Comparison of ENCODE assay signal across 8 cellular contexts in the genomic region with DNA sequence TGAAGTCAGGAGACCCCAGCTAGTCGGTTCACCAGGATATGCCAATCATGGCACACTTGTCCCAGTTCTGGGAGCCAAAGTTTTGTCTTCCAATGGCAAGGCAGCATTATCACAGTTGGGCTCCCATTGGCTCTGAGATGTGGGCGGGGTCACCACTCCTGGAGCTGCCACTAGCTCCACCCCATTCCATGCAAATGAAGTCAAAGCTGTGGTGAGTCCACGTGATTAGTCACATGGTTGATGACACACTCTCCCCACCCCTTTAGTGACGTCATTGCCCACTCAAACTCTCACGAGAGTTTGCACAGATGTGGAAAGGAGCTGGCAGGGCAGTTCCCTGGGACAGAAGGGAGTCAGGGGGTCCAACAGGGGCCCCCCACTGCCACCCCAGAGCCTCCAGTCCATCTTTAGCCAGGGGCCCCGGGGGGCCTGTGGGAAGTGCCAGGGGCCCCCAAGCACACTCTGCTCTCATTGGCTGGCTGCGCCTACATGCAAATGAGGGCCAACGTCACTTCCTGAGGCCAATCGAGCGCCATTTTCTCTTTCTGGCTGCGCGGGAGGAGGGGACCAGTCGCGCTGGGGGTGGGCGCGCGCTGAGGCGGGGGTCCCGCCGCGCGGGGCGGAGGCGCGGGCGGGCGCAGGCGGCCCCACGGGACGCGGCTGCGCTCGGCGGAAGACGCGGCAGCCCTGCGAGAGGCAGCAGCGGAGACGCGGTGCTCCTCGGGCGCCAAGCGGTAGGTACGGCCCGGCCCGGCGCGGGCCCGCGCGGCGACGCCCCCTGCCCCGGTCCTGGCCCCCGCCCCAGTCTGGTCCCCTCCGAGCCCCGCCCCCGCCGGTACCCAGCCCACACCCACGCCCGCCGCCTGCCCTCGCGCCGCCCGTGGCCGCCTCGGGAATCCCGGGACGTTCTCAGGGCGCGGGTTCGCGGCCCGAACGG. TPM values are rescaled to one million over a fixed set of nuclear protein-coding genes. Genes with fewer than 3 reads are reported as not detected.
DNase-seq lines count a peak whose midpoint lies in the region; ATAC-seq and TF ChIP-seq lines count a peak whose summit lies in the region.

A gene with protein sequence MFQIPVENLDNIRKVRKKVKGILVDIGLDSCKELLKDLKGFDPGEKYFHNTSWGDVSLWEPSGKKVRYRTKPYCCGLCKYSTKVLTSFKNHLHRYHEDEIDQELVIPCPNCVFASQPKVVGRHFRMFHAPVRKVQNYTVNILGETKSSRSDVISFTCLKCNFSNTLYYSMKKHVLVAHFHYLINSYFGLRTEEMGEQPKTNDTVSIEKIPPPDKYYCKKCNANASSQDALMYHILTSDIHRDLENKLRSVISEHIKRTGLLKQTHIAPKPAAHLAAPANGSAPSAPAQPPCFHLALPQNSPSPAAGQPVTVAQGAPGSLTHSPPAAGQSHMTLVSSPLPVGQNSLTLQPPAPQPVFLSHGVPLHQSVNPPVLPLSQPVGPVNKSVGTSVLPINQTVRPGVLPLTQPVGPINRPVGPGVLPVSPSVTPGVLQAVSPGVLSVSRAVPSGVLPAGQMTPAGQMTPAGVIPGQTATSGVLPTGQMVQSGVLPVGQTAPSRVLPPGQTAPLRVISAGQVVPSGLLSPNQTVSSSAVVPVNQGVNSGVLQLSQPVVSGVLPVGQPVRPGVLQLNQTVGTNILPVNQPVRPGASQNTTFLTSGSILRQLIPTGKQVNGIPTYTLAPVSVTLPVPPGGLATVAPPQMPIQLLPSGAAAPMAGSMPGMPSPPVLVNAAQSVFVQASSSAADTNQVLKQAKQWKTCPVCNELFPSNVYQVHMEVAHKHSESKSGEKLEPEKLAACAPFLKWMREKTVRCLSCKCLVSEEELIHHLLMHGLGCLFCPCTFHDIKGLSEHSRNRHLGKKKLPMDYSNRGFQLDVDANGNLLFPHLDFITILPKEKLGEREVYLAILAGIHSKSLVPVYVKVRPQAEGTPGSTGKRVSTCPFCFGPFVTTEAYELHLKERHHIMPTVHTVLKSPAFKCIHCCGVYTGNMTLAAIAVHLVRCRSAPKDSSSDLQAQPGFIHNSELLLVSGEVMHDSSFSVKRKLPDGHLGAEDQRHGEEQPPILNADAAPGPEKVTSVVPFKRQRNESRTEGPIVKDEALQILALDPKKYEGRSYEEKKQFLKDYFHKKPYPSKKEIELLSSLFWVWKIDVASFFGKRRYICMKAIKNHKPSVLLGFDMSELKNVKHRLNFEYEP (plus strand): TSS at position 524 of the 937 bp plus-strand sequence. CDS start 8,281 bp downstream, outside the sequence.

- peak within 1 kb of the TSS; percentile 68 for H3K4me3 Mint-ChIP-seq in Calu3 (ENCODE audit: low read depth, unreplicated experiment)

- BruUV-seq in Calu3 (replicated peaks; lab: Mats Ljungman, UMichigan) = no TSS peak
- BruUV-seq in OCI-LY7 (replicated peaks; lab: Mats Ljungman, UMichigan) = no TSS peak

- peaks cover 22% of the 10 kb centered on the region for H3K36me3 Mint-ChIP-seq in Calu3 (ENCODE audit: insufficient read depth, unreplicated experiment)

- H3K4me1 Mint-ChIP-seq in Calu3 (ENCODE audit: low read depth, unreplicated experiment) = peaks cover 23% of the 10 kb centered on the region

- H3K9me3 ChIP-seq in HUES48 (ENCODE audit: control insufficient read depth, insufficient read depth, low read length) = no peaks in the 10 kb centered on the region
- no peaks in the 10 kb centered on the region for H3K9me3 ChIP-seq in OCI-LY7 (ENCODE audit: low read length)

- H3K27ac ChIP-seq in HUES48 (ENCODE audit: low read depth, low read length) (peak within 1 kb of the TSS; percentile 96), OCI-LY7 (ENCODE audit: low read depth, low read length, poor library complexity, severe bottlenecking) (peak within 1 kb of the TSS; percentile 69)

- no peaks in the 10 kb centered on the region for H3K9me3 Mint-ChIP-seq in Calu3 (ENCODE audit: low read depth, unreplicated experiment)

- peaks cover 11% of the 10 kb centered on the region for H4K20me1 ChIP-seq in OCI-LY7 (ENCODE audit: insufficient read depth, low read length)

- peaks cover 27% of the 10 kb centered on the region for H3K27me3 Mint-ChIP-seq in Calu3 (ENCODE audit: unreplicated experiment)

- CTCF ChIA-PET in Calu3 (lab: Charles Lee) = no interaction called here
- CTCF ChIA-PET in OCI-LY7 (lab: Charles Lee; ENCODE audit: unreplicated experiment) = no interaction called here

- H3K27ac Mint-ChIP-seq in Calu3 (ENCODE audit: unreplicated experiment) = peak within 1 kb of the TSS; percentile 63

- peaks cover 43% of the 10 kb centered on the region for H3K79me2 ChIP-seq in OCI-LY7 (ENCODE audit: insufficient read depth, low read depth, low read length)

- no peak for TF ChIP-seq CTCF in Calu3 (IDR thresholded peaks at IDR 0.05; ENCODE audit: unreplicated experiment)
- TF ChIP-seq CTCF in OCI-LY7 (conservative IDR thresholded peaks at IDR 0.05; ENCODE audit: low read length) = no peak
- TF ChIP-seq CTCF in epithelial cell of proximal tubule (conservative IDR thresholded peaks at IDR 0.05; ENCODE audit: low read depth, low read length) = no peak

- POLR2A ChIA-PET in OCI-LY7 (lab: Charles Lee) = no interaction called here

- H3K9ac ChIP-seq in HUES48 (ENCODE audit: low read depth, low read length) = peak within 1 kb of the TSS; percentile 77

- peak within 1 kb of the TSS; percentile 87 for H2AFZ ChIP-seq in OCI-LY7 (ENCODE audit: low read length)

- H3K36me3 ChIP-seq in HUES48 (ENCODE audit: control insufficient read depth, insufficient read depth, low read length) (peaks cover 14% of the 10 kb centered on the region), OCI-LY7 (ENCODE audit: insufficient read depth, low read length) (peaks cover 28% of the 10 kb centered on the region)

- ATAC-seq in GM21390 (IDR thresholded peaks at IDR 0.05; ENCODE audit: unreplicated experiment) = peak; percentile 64

- H3K27me3 ChIP-seq in HUES48 (ENCODE audit: control insufficient read depth, insufficient read depth, low read length) = no peaks in the 10 kb centered on the region

- DNase-seq in Calu3 (peak; percentile 78), OCI-LY7 (ENCODE audit: low spot score) (peak; percentile 86), activated T-cell treated with anti-CD3 and anti-CD28 coated beads for 1 hour (ENCODE audit: low read depth) (peak; percentile 55), epithelial cell of proximal tubule (ENCODE audit: low read depth) (peak; percentile 83), mucosa of gallbladder (ENCODE audit: low spot score) (peak; percentile 83)
- DNase-seq in stimulated activated CD8-positive, alpha-beta memory T cell treated with anti-CD3 and anti-CD28 coated beads, Interleukin-4, amount 100 ng/mL, for 4 hours (ENCODE audit: low read depth in 2 of 2, low spot score in 1 of 2) = peak; percentile 56 to 61

- H3K4me1 ChIP-seq in HUES48 (ENCODE audit: control insufficient read depth, insufficient read depth, low read length) (peaks cover 60% of the 10 kb centered on the region), OCI-LY7 (ENCODE audit: insufficient read depth, low read length, poor library complexity, severe bottlenecking) (peaks cover 23% of the 10 kb centered on the region)

- H3K9me2 ChIP-seq in OCI-LY7 (ENCODE audit: insufficient read depth, low read length) = no peaks in the 10 kb centered on the region

- intact Hi-C loops in Calu3 (cut with micrococcal nuclease; ENCODE audit: unreplicated experiment) = no loop called here
- intact Hi-C loops in OCI-LY7 (cut with micrococcal nuclease; ENCODE audit: unreplicated experiment) = loop anchor here (5.0 kb wide), 1 partner anchor 77 kb away; the partner anchor contains the start of gene RBFA

- H3K4me3 ChIP-seq in HUES48 (ENCODE audit: low read depth, low read length) (peak within 1 kb of the TSS; percentile 84), OCI-LY7 (ENCODE audit: low read depth, low read length, poor library complexity, severe bottlenecking) (peak within 1 kb of the TSS; percentile 78), epithelial cell of proximal tubule (ENCODE audit: low read depth, low read length) (peak within 1 kb of the TSS; percentile 83)

- peak within 1 kb of the TSS; percentile 91 for H3K4me2 ChIP-seq in OCI-LY7 (ENCODE audit: low read length)

RNA-seq across cellular contexts. Expression of the gene that starts here (rescaled TPM):
- total RNA-seq in Calu3 (2022) (13.8 and 14.3 TPM in 2 replicates), OCI-LY7 (2022) (14.9 and 16.2 TPM in 2 replicates), epithelial cell of proximal tubule (19.4 and 22.7 TPM in 2 replicates), mucosa of gallbladder (16.2 TPM)
- 10.2 and 14.0 TPM in 2 replicates for total RNA-seq in OCI-LY7 (2014; rRNA removed; shearing (Covaris generic))

Comparison
In these comparisons a context has a peak if more than half of its experiments do, and no peak if none do; other contexts are left out.
1. Peak in every context shown above with its lines: DNase-seq, ATAC-seq, H3K4me3 ChIP-seq and H3K27ac ChIP-seq.